In genomic region chr5:42851441-42851840, GRCh38 we compare ENCODE assay signal across 11 cellular contexts.
"Had no signal": no experiment of that assay in that cellular context is flagged by ENCODE, and none has a peak within 500 bp of the region (broad histone marks: within the 10 kb centered on the region; RNA-seq: fewer than 3 reads in every experiment).

No MANE protein-coding gene starts in this region.

- H3K9me3 Mint-ChIP-seq: activated naive CD8-positive, alpha-beta T cell treated with anti-CD3 and anti-CD28 coated beads, Interleukin-2, amount 10 ng/mL, durations not matched to agents 7 days and 5 days; activated T-cell treated with anti-CD3 and anti-CD28 coated beads, Interleukin-2, amount 50 U/mL, for 4 hours; neural crest cell had no signal

- DNase-seq: activated CD4-positive, alpha-beta T cell treated with anti-CD3 and anti-CD28 coated beads, Interleukin-2, amount 50 U/mL, for 4 hours; activated CD4-positive, CD25-positive, alpha-beta regulatory T cell treated with anti-CD3 and anti-CD28 coated beads, Interleukin-2, amount 50 U/mL, for 72 hours; activated CD8-positive, alpha-beta memory T cell treated with anti-CD3 and anti-CD28 coated beads, Interleukin-2, amount 10 ng/mL, durations not matched to agents 7 days and 5 days; activated gamma-delta T cell treated with Interleukin-2 at 50 U/mL for 16 hours; activated naive CD8-positive, alpha-beta T cell treated with anti-CD3 and anti-CD28 coated beads, Interleukin-2, amount 10 ng/mL, durations not matched to agents 7 days and 5 days; activated T-cell treated with anti-CD3 and anti-CD28 coated beads, Interleukin-2, amount 50 U/mL, for 4 hours; anterior cingulate cortex; ovary had no signal

- H3K4me1 Mint-ChIP-seq: activated naive CD8-positive, alpha-beta T cell treated with anti-CD3 and anti-CD28 coated beads, Interleukin-2, amount 10 ng/mL, durations not matched to agents 7 days and 5 days; neural crest cell had no signal

- H3K4me3 ChIP-seq: ovary, skin epidermis, tibial nerve had no signal

- H3K27ac ChIP-seq: ovary, skin epidermis, tibial nerve had no signal

- H3K36me3 ChIP-seq: ovary, tibial nerve had no signal

- H3K27me3 ChIP-seq: ovary, tibial nerve had no signal

- H3K4me3 Mint-ChIP-seq: activated CD8-positive, alpha-beta memory T cell treated with anti-CD3 and anti-CD28 coated beads, Interleukin-2, amount 10 ng/mL, durations not matched to agents 7 days and 5 days; activated naive CD8-positive, alpha-beta T cell treated with anti-CD3 and anti-CD28 coated beads, Interleukin-2, amount 10 ng/mL, durations not matched to agents 7 days and 5 days; activated T-cell treated with anti-CD3 and anti-CD28 coated beads, Interleukin-2, amount 50 U/mL, for 4 hours; neural crest cell had no signal

- H3K36me3 Mint-ChIP-seq: activated CD8-positive, alpha-beta memory T cell treated with anti-CD3 and anti-CD28 coated beads, Interleukin-2, amount 10 ng/mL, durations not matched to agents 7 days and 5 days; activated naive CD8-positive, alpha-beta T cell treated with anti-CD3 and anti-CD28 coated beads, Interleukin-2, amount 10 ng/mL, durations not matched to agents 7 days and 5 days had no signal

- H3K27me3 Mint-ChIP-seq: activated CD8-positive, alpha-beta memory T cell treated with anti-CD3 and anti-CD28 coated beads, Interleukin-2, amount 10 ng/mL, durations not matched to agents 7 days and 5 days; activated naive CD8-positive, alpha-beta T cell treated with anti-CD3 and anti-CD28 coated beads, Interleukin-2, amount 10 ng/mL, durations not matched to agents 7 days and 5 days had no signal

- H3K9me3 ChIP-seq: ovary, tibial nerve had no signal

- H3K27ac Mint-ChIP-seq: activated CD8-positive, alpha-beta memory T cell treated with anti-CD3 and anti-CD28 coated beads, Interleukin-2, amount 10 ng/mL, durations not matched to agents 7 days and 5 days; activated naive CD8-positive, alpha-beta T cell treated with anti-CD3 and anti-CD28 coated beads, Interleukin-2, amount 10 ng/mL, durations not matched to agents 7 days and 5 days had no signal
